Comparison of ENCODE assay signal across 1 cellular context in genomic region chr1:17011439-17012307, GRCh38.
TF ChIP-seq lines count a peak whose summit lies in the region.

Gene ATP13A2, minus strand, starts transcription at chr1:17011928. Its CDS starts 190 bp downstream, at chr1:17011738.

TF ChIP-seq in K562, 482 proteins besides CTCF, POLR2A, EP300 and RAD21 (continued from another document):
- no peak for TF ChIP-seq CLOCK (CRISPR knock-in tag; IDR thresholded peaks at IDR 0.05; ENCODE audit: borderline replicate concordance)
- TF ChIP-seq MYNN (IDR thresholded peaks at IDR 0.05): no peak
- no peak for TF ChIP-seq MYNN (CRISPR knock-in tag; IDR thresholded peaks at IDR 0.05)
- TF ChIP-seq ZNF778 (CRISPR knock-in tag; IDR thresholded peaks at IDR 0.05): no peak
- no peak for TF ChIP-seq WHSC1 (IDR thresholded peaks at IDR 0.05; ENCODE audit: low read length)
- peak; percentile 98 for TF ChIP-seq HCFC1 (IDR thresholded peaks at IDR 0.05; ENCODE audit: low read depth, low read length)
- TF ChIP-seq ZNF586 (CRISPR knock-in tag; conservative IDR thresholded peaks at IDR 0.05): no peak
- TF ChIP-seq ZBTB9 (CRISPR knock-in tag; IDR thresholded peaks at IDR 0.05): 0 out of 2 replicates have a peak, but pooled peaks have one; percentile 65
- TF ChIP-seq MAZ (CRISPR knock-in tag; conservative IDR thresholded peaks at IDR 0.05 in 1 of 2, IDR thresholded peaks at IDR 0.05 in 1 of 2): peak; percentile 93 to 95
- TF ChIP-seq BCOR (IDR thresholded peaks at IDR 0.05): no peak
- TF ChIP-seq FOXK2 (conservative IDR thresholded peaks at IDR 0.05 in 1 of 2, IDR thresholded peaks at IDR 0.05 in 1 of 2; ENCODE audit: low read depth in 2 of 2): peak in 1 of 2 experiments; percentile 39; a peak in 1 of 4 replicates
- no peak for TF ChIP-seq BCL6 (CRISPR knock-in tag; IDR thresholded peaks at IDR 0.05)
- TF ChIP-seq CEBPB (tag; IDR thresholded peaks at IDR 0.05): no peak
- TF ChIP-seq MXI1 (IDR thresholded peaks at IDR 0.05; ENCODE audit: low read depth, low read length): no peak
- no peak for TF ChIP-seq MCM2 (IDR thresholded peaks at IDR 0.05; ENCODE audit: low read depth)
- TF ChIP-seq RBM22 (IDR thresholded peaks at IDR 0.05; ENCODE audit: low read depth, low read length, poor library complexity, severe bottlenecking): no peak
- TF ChIP-seq CBX8 (IDR thresholded peaks at IDR 0.05; ENCODE audit: borderline replicate concordance, extremely low read depth, low read depth, low read length, poor library complexity, severe bottlenecking): no peak
- no peak for TF ChIP-seq SRSF9 (IDR thresholded peaks at IDR 0.05; ENCODE audit: borderline replicate concordance, low read depth, low read length)
- no peak for TF ChIP-seq SRSF7 (optimal IDR thresholded peaks at IDR 0.05; ENCODE audit: low read depth, low read length)
- TF ChIP-seq E2F3 (CRISPR knock-in tag; IDR thresholded peaks at IDR 0.05): 0 out of 2 replicates have a peak, but pooled peaks have one; percentile 12
- TF ChIP-seq L3MBTL2 (IDR thresholded peaks at IDR 0.05): peak; percentile 53
- TF ChIP-seq YY1 (IDR thresholded peaks at IDR 0.05; ENCODE audit: borderline replicate concordance in 1 of 3, control insufficient read depth in 1 of 3, extremely low read depth in 1 of 3, insufficient read depth in 3 of 3, insufficient read length in 1 of 3, insufficient replicate concordance in 2 of 3, low read depth in 1 of 3, low read length in 2 of 3): peak in 2 of 3 experiments; percentile 74 to 78
- TF ChIP-seq ZNF239 (CRISPR knock-in tag; IDR thresholded peaks at IDR 0.05): no peak
- TF ChIP-seq SMC3 (conservative IDR thresholded peaks at IDR 0.05; ENCODE audit: insufficient read depth, low read depth, low read length): no peak
- TF ChIP-seq U2AF2 (optimal IDR thresholded peaks at IDR 0.05; ENCODE audit: low read depth, low read length): no peak
- peak; percentile 87 for TF ChIP-seq HMGN3 (IDR thresholded peaks at IDR 0.05; ENCODE audit: borderline replicate concordance, extremely low read depth, insufficient read length, low read depth, low read length)
- TF ChIP-seq MYC (IDR thresholded peaks at IDR 0.05; ENCODE audit: low read depth, low read length): peak; percentile 68; the same call in 1 of the 2 replicates
- TF ChIP-seq MYC (CRISPR knock-in tag; IDR thresholded peaks at IDR 0.05; ENCODE audit: borderline replicate concordance, low read depth): no peak
- TF ChIP-seq KDM2B (CRISPR knock-in tag; IDR thresholded peaks at IDR 0.05): peak; percentile 7; the same call in 1 of the 2 replicates
- no peak for TF ChIP-seq MTA1 (IDR thresholded peaks at IDR 0.05; ENCODE audit: borderline replicate concordance)
- TF ChIP-seq PBX2 (CRISPR knock-in tag; IDR thresholded peaks at IDR 0.05; ENCODE audit: low read depth): no peak
- no peak for TF ChIP-seq PBX2 (tag; conservative IDR thresholded peaks at IDR 0.05; ENCODE audit: low read depth)
- no peak for TF ChIP-seq MCM3 (IDR thresholded peaks at IDR 0.05)
- peak; percentile 74; the same call in 1 of the 2 replicates for TF ChIP-seq ZNF511 (CRISPR knock-in tag; IDR thresholded peaks at IDR 0.05)
- TF ChIP-seq SNIP1 (IDR thresholded peaks at IDR 0.05; ENCODE audit: low read depth): no peak
- peak; percentile 88 for TF ChIP-seq CREB3L1 (IDR thresholded peaks at IDR 0.05; ENCODE audit: borderline replicate concordance, low read depth)
- no peak for TF ChIP-seq NR2F6 (CRISPR knock-in tag; IDR thresholded peaks at IDR 0.05)
- TF ChIP-seq ZBTB43 (CRISPR knock-in tag; IDR thresholded peaks at IDR 0.05): no peak
- TF ChIP-seq ZBTB5 (IDR thresholded peaks at IDR 0.05): no peak
- TF ChIP-seq ZFP36 (IDR thresholded peaks at IDR 0.05; ENCODE audit: low read depth, low read length, partially characterized antibody): no peak
